ENCODE assay signal across 15 cellular contexts in the genomic region with DNA sequence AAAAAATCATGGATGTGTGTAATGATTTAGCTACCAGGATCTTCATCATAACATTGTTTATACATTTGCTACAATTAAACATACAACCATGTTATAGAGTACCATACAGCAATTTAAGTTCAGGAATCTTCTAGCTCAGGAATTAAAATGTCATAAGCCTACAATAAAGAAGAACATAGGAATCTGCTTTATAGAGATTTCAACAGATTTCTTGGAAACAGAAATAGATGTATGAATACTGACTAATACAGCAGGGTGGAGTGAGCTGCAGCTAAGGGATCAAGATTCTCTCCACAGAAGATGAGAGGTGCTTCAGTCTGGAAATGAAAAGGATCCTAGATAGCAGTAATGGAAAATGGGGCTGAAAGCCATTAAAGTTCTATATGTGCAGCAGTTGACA.
DNase-seq lines count a peak whose midpoint lies in the region; ATAC-seq and TF ChIP-seq lines count a peak whose summit lies in the region.
"Had no signal": no experiment of that assay in that cellular context is flagged by ENCODE, and none has a peak within 500 bp of the region (broad histone marks: within the 10 kb centered on the region; RNA-seq: fewer than 3 reads in every experiment).

No MANE protein-coding gene starts in this region.

- H3K4me3 Mint-ChIP-seq in activated CD8-positive, alpha-beta T cell treated with anti-CD3 and anti-CD28 coated beads for 36 hours, result no peak overlapping the region
- H3K4me3 Mint-ChIP-seq: activated CD8-positive, alpha-beta memory T cell treated with anti-CD3 and anti-CD28 coated beads, Interleukin-2, amount 10 ng/mL, durations not matched to agents 7 days and 5 days; B cell; neural crest cell; WTC11 had no signal

- peaks cover 3% of the 10 kb centered on the region for H3K27me3 Mint-ChIP-seq in activated CD8-positive, alpha-beta T cell treated with anti-CD3 and anti-CD28 coated beads for 36 hours
- H3K27me3 Mint-ChIP-seq: B cell had no signal

- H3K9me3 ChIP-seq in Panc1 (ENCODE audit: control insufficient read depth, insufficient read depth, low read depth, low read length), result peaks cover 8% of the 10 kb centered on the region; the same call in 1 of the 2 replicates

- peak; percentile 35 for DNase-seq in AG20443 (ENCODE audit: low spot score)
- no peak for DNase-seq in Panc1 (ENCODE audit: low read depth, low spot score)
- DNase-seq in epithelial cell of esophagus (ENCODE audit: low read depth), result peak; percentile 34
- DNase-seq in omental fat pad (ENCODE audit: low spot score), result no peak
- DNase-seq in activated CD8-positive, alpha-beta T cell treated with anti-CD3 and anti-CD28 coated beads for 36 hours, result no peak
- DNase-seq in G401 (ENCODE audit: low spot score), result no peak
- no peak for DNase-seq in amniotic stem cell (lab: John Stamatoyannopoulos, UW)
- DNase-seq: activated CD8-positive, alpha-beta memory T cell treated with anti-CD3 and anti-CD28 coated beads, Interleukin-2, amount 10 ng/mL, durations not matched to agents 7 days and 5 days; NCI-H1092 treated with DMSO at 0.1 percent for 48 hours; stimulated activated naive CD8-positive, alpha-beta T cell treated with anti-CD3 and anti-CD28 coated beads, Interleukin-15, Interleukin-2, amounts not matched to agents 100 U/mL and 50 U/mL, for 24 hours had no signal

- H3K4me1 ChIP-seq in Panc1 (ENCODE audit: control insufficient read depth, insufficient read depth, low read length), result peaks cover 11% of the 10 kb centered on the region; the same call in 1 of the 2 replicates

- no peaks in the 10 kb centered on the region for H3K36me3 Mint-ChIP-seq in activated CD8-positive, alpha-beta T cell treated with anti-CD3 and anti-CD28 coated beads for 36 hours (ENCODE audit: low read depth)

- no peaks in the 10 kb centered on the region for H3K27me3 ChIP-seq in Panc1 (ENCODE audit: control insufficient read depth, insufficient read depth, low read length)

- H3K36me3 ChIP-seq in Panc1 (ENCODE audit: control insufficient read depth, insufficient read depth, low read length), result no peaks in the 10 kb centered on the region
- H3K36me3 ChIP-seq: cardiac muscle cell had no signal

- H3K27ac ChIP-seq in Panc1 (ENCODE audit: low read length), result peak overlapping the region; percentile 61; the same call in 1 of the 2 replicates
- H3K27ac ChIP-seq: cardiac muscle cell had no signal

- POLR2A ChIA-PET in Panc1 (lab: Charles Lee), result interaction anchor here (0.6 kb wide), 1 partner anchor 64 kb away, joined by 3 read pairs; no protein-coding TSS in a partner anchor
- POLR2A ChIA-PET in activated CD8-positive, alpha-beta T cell treated with anti-CD3 and anti-CD28 coated beads for 36 hours (lab: Charles Lee), result no interaction called here

- CTCF ChIA-PET in Panc1 (lab: Charles Lee), result no interaction called here
- CTCF ChIA-PET in activated CD8-positive, alpha-beta T cell treated with anti-CD3 and anti-CD28 coated beads for 36 hours (lab: Charles Lee), result interaction anchor here (1.2 kb wide), 1 partner anchor 8 kb away, joined by 6 read pairs; no protein-coding TSS in a partner anchor

- peaks cover 2% of the 10 kb centered on the region for H3K9me3 Mint-ChIP-seq in activated CD8-positive, alpha-beta T cell treated with anti-CD3 and anti-CD28 coated beads for 36 hours

- no TSS peak for BruUV-seq in Panc1 (replicated peaks; lab: Mats Ljungman, UMichigan)

- no peaks in the 10 kb centered on the region for H3K4me1 Mint-ChIP-seq in activated CD8-positive, alpha-beta T cell treated with anti-CD3 and anti-CD28 coated beads for 36 hours (ENCODE audit: low read depth)
- H3K4me1 Mint-ChIP-seq: activated CD8-positive, alpha-beta memory T cell treated with anti-CD3 and anti-CD28 coated beads, Interleukin-2, amount 10 ng/mL, durations not matched to agents 7 days and 5 days; B cell had no signal

- in situ Hi-C loops in Panc1 (cut with HindIII; ENCODE audit: low pct_unique_long_range_greater_than_20kb, low sequenced_read_pairs) (no loop called here), G401 (cut with HindIII; ENCODE audit: low sequenced_read_pairs) (no loop called here)

- ATAC-seq in Panc1, result no peak
- peak; percentile 73 for ATAC-seq in omental fat pad (ENCODE audit: low FRiP score)
- no peak for ATAC-seq in GM21423 (IDR thresholded peaks at IDR 0.05; ENCODE audit: unreplicated experiment)
- ATAC-seq in activated CD8-positive, alpha-beta T cell treated with anti-CD3 and anti-CD28 coated beads for 36 hours, result no peak
- ATAC-seq: activated CD8-positive, alpha-beta memory T cell treated with anti-CD3 and anti-CD28 coated beads, Interleukin-2, amount 10 ng/mL, durations not matched to agents 7 days and 5 days; stimulated activated naive CD8-positive, alpha-beta T cell treated with anti-CD3 and anti-CD28 coated beads, Interleukin-15, Interleukin-2, amounts not matched to agents 100 U/mL and 50 U/mL, for 24 hours; WTC11 had no signal

- intact Hi-C loops in Panc1 (cut with micrococcal nuclease; ENCODE audit: unreplicated experiment), result no loop called here
- intact Hi-C loops in activated CD8-positive, alpha-beta T cell treated with anti-CD3 and anti-CD28 coated beads for 36 hours (cut with micrococcal nuclease), result no loop called here

- TF ChIP-seq CTCF in Panc1 (IDR thresholded peaks at IDR 0.05), result no peak
- no peak for TF ChIP-seq CTCF in epithelial cell of esophagus (IDR thresholded peaks at IDR 0.05; ENCODE audit: insufficient read depth, low read depth, low read length, missing control alignments)
- TF ChIP-seq CTCF in omental fat pad (IDR thresholded peaks at IDR 0.05), result no peak
- TF ChIP-seq CTCF in activated CD8-positive, alpha-beta T cell treated with anti-CD3 and anti-CD28 coated beads for 36 hours (IDR thresholded peaks at IDR 0.05), result no peak

- no peak overlapping the region for H3K27ac Mint-ChIP-seq in activated CD8-positive, alpha-beta T cell treated with anti-CD3 and anti-CD28 coated beads for 36 hours
- H3K27ac Mint-ChIP-seq: activated CD8-positive, alpha-beta memory T cell treated with anti-CD3 and anti-CD28 coated beads, Interleukin-2, amount 10 ng/mL, durations not matched to agents 7 days and 5 days; B cell; WTC11 had no signal

- H3K4me3 ChIP-seq in Panc1 (ENCODE audit: low read depth in 2 of 2, low read length in 2 of 2) (no peak overlapping the region), epithelial cell of esophagus (ENCODE audit: low read length) (no peak overlapping the region)
- H3K4me3 ChIP-seq: cardiac muscle cell had no signal

Comparison
In these comparisons a context has a peak if more than half of its experiments do, and no peak if none do; other contexts are left out.
1. DNase-seq: peak in AG20443 (single experiment) and epithelial cell of esophagus (single experiment); none in Panc1 (single experiment), omental fat pad (single experiment), activated CD8-positive, alpha-beta T cell treated with anti-CD3 and anti-CD28 coated beads for 36 hours (single experiment), G401 (single experiment) and amniotic stem cell (single experiment).